26 cellular contexts compared by ENCODE assay signal in genomic region chr2:26442707-26443106, GRCh38. TPM values are rescaled to one million over a fixed set of nuclear protein-coding genes. Genes with fewer than 3 reads are reported as not detected.
A peak's percentile ranks its signal among the peaks of the same experiment; 100 is the strongest.
DNase-seq lines count a peak whose midpoint lies in the region; ATAC-seq, FAIRE-seq and TF ChIP-seq lines count a peak whose summit lies in the region.
"Had no signal": no experiment of that assay in that cellular context is flagged by ENCODE, and none has a peak within 500 bp of the region (broad histone marks: within the 10 kb centered on the region; RNA-seq: fewer than 3 reads in every experiment).

No MANE protein-coding gene starts in this region.

- H3K4me3 Mint-ChIP-seq in activated CD8-positive, alpha-beta memory T cell treated with anti-CD3 and anti-CD28 coated beads, Interleukin-2, amount 10 ng/mL, durations not matched to agents 7 days and 5 days: no peak overlapping the region
- H3K4me3 Mint-ChIP-seq: CD4-positive, alpha-beta T cell had no signal

- H3K4me2 ChIP-seq in K562 (ENCODE audit: insufficient read depth, low read length): no peak overlapping the region
- H3K4me2 ChIP-seq: A549; BLaER1 treated with 17β-estradiol and CSF1 and Interleukin-3, amounts not matched to agents 10 nM and 100 nM had no signal

- no peaks in the 10 kb centered on the region for H3K9me1 ChIP-seq in K562 (ENCODE audit: control insufficient read depth, insufficient read depth, low read length)

- in situ Hi-C loops in K562 (cut with MboI): no loop called here

- peaks cover 16% of the 10 kb centered on the region for H3K27me3 Mint-ChIP-seq in activated CD8-positive, alpha-beta memory T cell treated with anti-CD3 and anti-CD28 coated beads, Interleukin-2, amount 10 ng/mL, durations not matched to agents 7 days and 5 days

- POLR2A ChIA-PET in K562 (lab: Yijun Ruan, JAX): interaction anchor here (0.6 to 3.0 kb wide), 5 partner anchors 9 to 775 kb away, joined by 3 to 16 read pairs (median 4); no protein-coding TSS in a partner anchor

- H3K27ac ChIP-seq in K562 (ENCODE audit: extremely low read depth, low read depth, low read length): no peak overlapping the region
- no peak overlapping the region for H3K27ac ChIP-seq in kidney (ENCODE audit: low read depth in 2 of 2, low read length in 2 of 2)
- H3K27ac ChIP-seq: A549; BLaER1 treated with 17β-estradiol and CSF1 and Interleukin-3, amounts not matched to agents 10 nM and 100 nM; SJSA1 had no signal

- TF ChIP-seq POLR2A in K562 (conservative IDR thresholded peaks at IDR 0.05): no peak

- H3K36me3 Mint-ChIP-seq in activated CD8-positive, alpha-beta memory T cell treated with anti-CD3 and anti-CD28 coated beads, Interleukin-2, amount 10 ng/mL, durations not matched to agents 7 days and 5 days: no peaks in the 10 kb centered on the region

- no peak overlapping the region for H3K4me3 ChIP-seq in K562
- no peak overlapping the region for H3K4me3 ChIP-seq in kidney (ENCODE audit: low read length in 2 of 2)
- H3K4me3 ChIP-seq: A549; BLaER1 treated with 17β-estradiol and CSF1 and Interleukin-3, amounts not matched to agents 10 nM and 100 nM; SJSA1 had no signal

- no peaks in the 10 kb centered on the region for H3K36me3 ChIP-seq in K562 (ENCODE audit: control insufficient read depth, insufficient read depth, low read length)
- no peaks in the 10 kb centered on the region for H3K36me3 ChIP-seq in kidney (ENCODE audit: control insufficient read depth in 1 of 2, insufficient read depth in 2 of 2, low read length in 2 of 2)
- H3K36me3 ChIP-seq: BLaER1 treated with 17β-estradiol and CSF1 and Interleukin-3, amounts not matched to agents 10 nM and 100 nM; SJSA1 had no signal

- no TSS peak for BruUV-seq in K562 (replicated peaks; lab: Mats Ljungman, UMichigan)

- no peaks in the 10 kb centered on the region for H3K4me1 Mint-ChIP-seq in activated CD8-positive, alpha-beta memory T cell treated with anti-CD3 and anti-CD28 coated beads, Interleukin-2, amount 10 ng/mL, durations not matched to agents 7 days and 5 days

- H3K27ac Mint-ChIP-seq in activated CD8-positive, alpha-beta memory T cell treated with anti-CD3 and anti-CD28 coated beads, Interleukin-2, amount 10 ng/mL, durations not matched to agents 7 days and 5 days: no peak overlapping the region
- H3K27ac Mint-ChIP-seq: CD4-positive, alpha-beta T cell had no signal

- TF ChIP-seq CTCF in K562 (IDR thresholded peaks at IDR 0.05 in 2 of 3, conservative IDR thresholded peaks at IDR 0.05 in 1 of 3; ENCODE audit: insufficient read depth in 2 of 3, low read depth in 1 of 3, low read length in 3 of 3) (no peak), kidney (IDR thresholded peaks at IDR 0.05; ENCODE audit: borderline replicate concordance, extremely low read depth, insufficient read depth) (no peak)

- no peak for TF ChIP-seq RAD21 in K562 (CRISPR knock-in tag; conservative IDR thresholded peaks at IDR 0.05 in 1 of 2, IDR thresholded peaks at IDR 0.05 in 1 of 2)

- CTCF ChIA-PET in activated CD8-positive, alpha-beta memory T cell treated with anti-CD3 and anti-CD28 coated beads, Interleukin-2, amount 10 ng/mL, durations not matched to agents 7 days and 5 days (lab: Charles Lee): interaction anchor here (1.0 to 1.2 kb wide), 2 partner anchors 10 to 25 kb away, joined by 3 read pairs; no protein-coding TSS in a partner anchor
- CTCF ChIA-PET in K562 (lab: Yijun Ruan, JAX; ENCODE audit: low intra/inter-chr PET ratio): no interaction called here

- ATAC-seq in activated CD8-positive, alpha-beta memory T cell treated with anti-CD3 and anti-CD28 coated beads, Interleukin-2, amount 10 ng/mL, durations not matched to agents 7 days and 5 days: no peak
- ATAC-seq in K562: no peak; the same call in 1 of the 3 replicates
- peak; percentile 55 for ATAC-seq in left colon
- ATAC-seq: A549, HCT116, PC-3, Right ventricle myocardium inferior had no signal

- no peaks in the 10 kb centered on the region for H3K27me3 ChIP-seq in K562 (ENCODE audit: control insufficient read depth in 2 of 2, insufficient read depth in 2 of 2, low read length in 2 of 2)
- H3K27me3 ChIP-seq: BLaER1 treated with 17β-estradiol and CSF1 and Interleukin-3, amounts not matched to agents 10 nM and 100 nM had no signal

- H2AFZ ChIP-seq in K562 (ENCODE audit: low read depth, low read length): peak overlapping the region; percentile 7; the same call in 1 of the 2 replicates

- H3K9me3 ChIP-seq in K562 (replicated peaks; ENCODE audit: control insufficient read depth, insufficient read depth, low read depth, low read length) (no peaks in the 10 kb centered on the region), kidney (ENCODE audit: control insufficient read depth in 1 of 2, low read length in 2 of 2) (no peaks in the 10 kb centered on the region)
- H3K9me3 ChIP-seq: A549; BLaER1 treated with 17β-estradiol and CSF1 and Interleukin-3, amounts not matched to agents 10 nM and 100 nM; SJSA1 had no signal

- no peaks in the 10 kb centered on the region for H3K79me2 ChIP-seq in K562 (ENCODE audit: control insufficient read depth, insufficient read depth, low read length)

- intact Hi-C loops in K562 (cut with micrococcal nuclease): no loop called here
- intact Hi-C loops in left colon (cut with DNase I, micrococcal nuclease): no loop called here
- intact Hi-C loops in kidney (cut with DNase I): no loop called here

- no peak for TF ChIP-seq EP300 in K562 (IDR thresholded peaks at IDR 0.05; ENCODE audit: low read length)

- 11% methylated on average over 3 of the region's 3 CpGs for WGBS in K562 (ENCODE audit: insufficient coverage, low coverage, missing lambda C conversion rate)

- H3K9ac ChIP-seq in K562 (ENCODE audit: insufficient read depth in 1 of 2, low read depth in 2 of 2, low read length in 2 of 2) (no peak overlapping the region), kidney (ENCODE audit: low read length in 2 of 2) (no peak overlapping the region)
- H3K9ac ChIP-seq: BLaER1 treated with 17β-estradiol and CSF1 and Interleukin-3, amounts not matched to agents 10 nM and 100 nM had no signal

- DNase-seq in activated CD8-positive, alpha-beta memory T cell treated with anti-CD3 and anti-CD28 coated beads, Interleukin-2, amount 10 ng/mL, durations not matched to agents 7 days and 5 days: peak; percentile 22
- DNase-seq in activated CD8-positive, alpha-beta memory T cell treated with anti-CD3 and anti-CD28 coated beads for 24 hours: no peak
- DNase-seq in K562 (ENCODE audit: extremely low read depth in 1 of 4, low spot score in 3 of 4) (no peak), left colon (no peak), kidney (no peak), 8988T (no peak), foreskin melanocyte (no peak), putamen (ENCODE audit: low spot score) (no peak)
- DNase-seq: AML-193; CD4-positive, alpha-beta T cell; DMS79; KBM-7; MM.1S; NCI-H1694 treated with DMSO at 0.1 percent for 48 hours; NCI-H2081; NCI-H226; NCI-H774; PC-3 had no signal

- H3K4me1 ChIP-seq in K562 (replicated peaks in 1 of 2; ENCODE audit: control insufficient read depth in 2 of 2, insufficient read depth in 2 of 2, low read length in 2 of 2) (peaks cover 2 to 6% of the 10 kb centered on the region in 2 experiments; a peak in 3 of 5 replicates), kidney (ENCODE audit: control insufficient read depth in 1 of 2, insufficient read depth in 1 of 2, low read depth in 1 of 2, low read length in 2 of 2) (no peaks in the 10 kb centered on the region)
- H3K4me1 ChIP-seq: A549, SJSA1 had no signal

- FAIRE-seq in K562 (lab: Jason Lieb, UNC) (no peak), kidney (lab: Jason Lieb, UNC) (no peak)
- FAIRE-seq: A549, GM19239 had no signal

- H4K20me1 ChIP-seq in K562 (replicated peaks; ENCODE audit: control insufficient read depth, insufficient read depth, low read length): no peaks in the 10 kb centered on the region
- H4K20me1 ChIP-seq: BLaER1 treated with 17β-estradiol and CSF1 and Interleukin-3, amounts not matched to agents 10 nM and 100 nM had no signal

- no peaks in the 10 kb centered on the region for H3K9me3 Mint-ChIP-seq in activated CD8-positive, alpha-beta memory T cell treated with anti-CD3 and anti-CD28 coated beads, Interleukin-2, amount 10 ng/mL, durations not matched to agents 7 days and 5 days (ENCODE audit: low read depth)
- H3K9me3 Mint-ChIP-seq: CD4-positive, alpha-beta T cell had no signal

RNA-seq across cellular contexts. Expression of gene OTOF, which starts 35.2 kb away (rescaled TPM):
- total RNA-seq in activated CD8-positive, alpha-beta memory T cell treated with anti-CD3 and anti-CD28 coated beads, Interleukin-2, amount 10 ng/mL, durations not matched to agents 7 days and 5 days: 100 to 1,000 TPM in 1 of 2 experiments, 10 to 100 TPM in 1; 35.1 to 115 TPM
- 0.11 and 0.49 TPM in 2 replicates for total RNA-seq in K562 (2011; cell fraction: chromatin; rRNA removed; ENCODE audit: low replicate concordance)
- total RNA-seq in K562 (2011; cell fraction: nucleolus; rRNA removed): 0.13 and 0.17 TPM in 2 replicates
- total RNA-seq in K562 (2011; cell fraction: nucleoplasm; rRNA removed): not detected in 2 replicates
- total RNA-seq in K562 (2014; rRNA removed) (0.05 and 0.33 TPM in 2 replicates), K562 (2014; rRNA removed; fragmentation: Illumina TruSeq; extraction: Trizol) (not detected in 2 replicates), K562 (2015; rRNA removed; fragmentation: Illumina TruSeq; extraction: Trizol) (not detected in 2 replicates), K562 (2021) (0.07 TPM in 1 of 2 replicates, not detected in the other), left colon (not detected), kidney (0.16 TPM)
- polyA plus RNA-seq in K562 (2011; rRNA removed) (0.07 and 0.11 TPM in 2 replicates), K562 (2014; fragmentation: Illumina TruSeq; extraction: Trizol) (not detected in 2 replicates), K562 (2014; fragmentation: Nextera tagmentation; extraction: Ambion mirVana) (not detected), K562 (2014; rRNA removed) (0.03 TPM in 1 of 2 replicates, not detected in the other), kidney (ENCODE audit: insufficient read depth, low read depth, low replicate concordance) (not detected)
- 0.12 and 0.24 TPM in 2 replicates for polyA plus RNA-seq in K562 (2011; cell fraction: cytosol; rRNA removed)
- 0.22 and 0.31 TPM in 2 replicates for polyA plus RNA-seq in K562 (2011; cell fraction: nucleus; rRNA removed)
- 0.03 and 0.12 TPM in 2 replicates for polyA plus RNA-seq in K562 (2012)
- 0.04 TPM in 1 of 2 replicates, not detected in the other for polyA minus RNA-seq in K562 (2011; rRNA and poly(A)+ RNA removed)
- polyA minus RNA-seq in K562 (2011; cell fraction: cytosol; rRNA and poly(A)+ RNA removed): not detected in 2 replicates
- under 0.01 TPM in 1 of 2 replicates, not detected in the other for polyA minus RNA-seq in K562 (2011; cell fraction: nucleus; rRNA and poly(A)+ RNA removed)
- total RNA-seq: H4, HT-29, PC-3, SJSA1 had no signal

RNA-seq across cellular contexts. Expression of gene DRC1, which starts 41.0 kb away (rescaled TPM):
- not detected for total RNA-seq in activated CD8-positive, alpha-beta memory T cell treated with anti-CD3 and anti-CD28 coated beads, Interleukin-2, amount 10 ng/mL, durations not matched to agents 7 days and 5 days
- total RNA-seq in K562 (2011; cell fraction: chromatin; rRNA removed; ENCODE audit: low replicate concordance): 0.35 TPM in 1 of 2 replicates, not detected in the other
- not detected in 2 replicates for total RNA-seq in K562 (2011; cell fraction: nucleolus; rRNA removed)
- not detected in 2 replicates for total RNA-seq in K562 (2011; cell fraction: nucleoplasm; rRNA removed)
- total RNA-seq in K562 (2014; rRNA removed) (not detected in 2 replicates), K562 (2014; rRNA removed; fragmentation: Illumina TruSeq; extraction: Trizol) (0.07 TPM in 1 of 2 replicates, not detected in the other), K562 (2015; rRNA removed; fragmentation: Illumina TruSeq; extraction: Trizol) (not detected in 2 replicates), K562 (2021) (not detected in 2 replicates), left colon (not detected), kidney (0.76 TPM)
- polyA plus RNA-seq in K562 (2011; rRNA removed) (0.10 TPM in 1 of 2 replicates, not detected in the other), K562 (2014; fragmentation: Illumina TruSeq; extraction: Trizol) (0.06 TPM in 1 of 2 replicates, not detected in the other), K562 (2014; fragmentation: Nextera tagmentation; extraction: Ambion mirVana) (not detected), K562 (2014; rRNA removed) (not detected in 2 replicates), kidney (ENCODE audit: insufficient read depth, low read depth, low replicate concordance) (not detected)
- not detected in 2 replicates for polyA plus RNA-seq in K562 (2011; cell fraction: cytosol; rRNA removed)
- 0.18 TPM in 1 of 2 replicates, not detected in the other for polyA plus RNA-seq in K562 (2011; cell fraction: nucleus; rRNA removed)
- not detected in 2 replicates for polyA plus RNA-seq in K562 (2012)
- not detected in 2 replicates for polyA minus RNA-seq in K562 (2011; rRNA and poly(A)+ RNA removed)
- polyA minus RNA-seq in K562 (2011; cell fraction: cytosol; rRNA and poly(A)+ RNA removed): not detected in 2 replicates
- not detected in 2 replicates for polyA minus RNA-seq in K562 (2011; cell fraction: nucleus; rRNA and poly(A)+ RNA removed)
- total RNA-seq: CD4-positive, alpha-beta T cell; H4; HT-29; PC-3; SJSA1 had no signal

Comparison
In these comparisons a context has a peak if more than half of its experiments do, and no peak if none do; other contexts are left out.
1. RNA of gene OTOF, which starts 35.2 kb away (total RNA-seq): 35.1 to 115 TPM in activated CD8-positive, alpha-beta memory T cell treated with anti-CD3 and anti-CD28 coated beads, Interleukin-2, amount 10 ng/mL, durations not matched to agents 7 days and 5 days; 0.16 TPM in kidney (single experiment), not detected in left colon and 0.05 to 0.49 TPM in K562; every median in the first group is over 10 times any median in the second.